ENCODE assay signal across 25 cellular contexts in genomic region chr14:36174767-36175424, GRCh38. TPM values are rescaled to one million over a fixed set of nuclear protein-coding genes. Genes with fewer than 3 reads are reported as not detected.
DNase-seq lines count a peak whose midpoint lies in the region; ATAC-seq, FAIRE-seq and TF ChIP-seq lines count a peak whose summit lies in the region.
"Had no signal": no experiment of that assay in that cellular context is flagged by ENCODE, and none has a peak within 500 bp of the region (broad histone marks: within the 10 kb centered on the region; RNA-seq: fewer than 3 reads in every experiment).

No MANE protein-coding gene starts in this region.

- in situ Hi-C loops in HepG2 (cut with HindIII; ENCODE audit: extremely low pct_ligation_motif_present, low pct_unique_long_range_greater_than_20kb) = no loop called here

- TF ChIP-seq EP300 in HepG2 (IDR thresholded peaks at IDR 0.05; ENCODE audit: low read depth in 2 of 2, low read length in 2 of 2) (no peak), HepG2 (CRISPR knock-in tag; IDR thresholded peaks at IDR 0.05; ENCODE audit: borderline replicate concordance) (no peak)

- FAIRE-seq in HepG2 (lab: Jason Lieb, UNC) = no peak
- FAIRE-seq: A204.1, D721Med, GM12878, H54 had no signal

- H3K79me2 ChIP-seq in HepG2 (ENCODE audit: insufficient read depth, low read length) (no peaks in the 10 kb centered on the region), Karpas-422 (ENCODE audit: low read length) (no peaks in the 10 kb centered on the region)

- intact Hi-C loops in HepG2 (cut with micrococcal nuclease; ENCODE audit: unreplicated experiment) = no loop called here
- intact Hi-C loops in right lobe of liver (cut with DNase I) = no loop called here
- intact Hi-C loops in thyroid gland (cut with DNase I) = no loop called here
- intact Hi-C loops in posterior vena cava (cut with DNase I) = no loop called here

- H3K36me3 ChIP-seq in HepG2 (replicated peaks in 1 of 2; ENCODE audit: control insufficient read depth in 1 of 2, insufficient read depth in 2 of 2, low read length in 2 of 2) (no peaks in the 10 kb centered on the region), right lobe of liver (no peaks in the 10 kb centered on the region), SK-N-MC (ENCODE audit: insufficient read depth, low read length) (peaks cover 8% of the 10 kb centered on the region; the same call in 1 of the 2 replicates), thyroid gland (no peaks in the 10 kb centered on the region), Karpas-422 (ENCODE audit: insufficient read depth, low read length) (no peaks in the 10 kb centered on the region)
- H3K36me3 ChIP-seq: BE2C; BLaER1 treated with 17β-estradiol and CSF1 and Interleukin-3, amounts not matched to agents 10 nM and 100 nM; HAP-1 had no signal

- H3K27me3 ChIP-seq in HepG2 (ENCODE audit: control insufficient read depth in 1 of 2, insufficient read depth in 2 of 2, low read length in 2 of 2) = peaks cover 0 to 10% of the 10 kb centered on the region in 2 experiments; a peak in 3 of 5 replicates
- no peaks in the 10 kb centered on the region for H3K27me3 ChIP-seq in right lobe of liver
- no peaks in the 10 kb centered on the region for H3K27me3 ChIP-seq in thyroid gland
- no peaks in the 10 kb centered on the region for H3K27me3 ChIP-seq in Karpas-422 (ENCODE audit: low read length)
- H3K27me3 ChIP-seq: BLaER1 treated with 17β-estradiol and CSF1 and Interleukin-3, amounts not matched to agents 10 nM and 100 nM had no signal

- POLR2A ChIA-PET in HepG2 (lab: Yijun Ruan, JAX) = no interaction called here

- 2% methylated on average over 5 of the region's 5 CpGs for WGBS in HepG2 (ENCODE audit: low lambda C conversion rate)
- WGBS in right lobe of liver (ENCODE audit: insufficient coverage, low coverage, low lambda C conversion rate, missing lambda C conversion rate) = 37% methylated on average over 5 of the region's 5 CpGs
- 19 to 32% methylated on average over 5 of the region's 5 CpGs for WGBS in thyroid gland, 2 donors

- no peak for TF ChIP-seq CTCF in HepG2 (CRISPR knock-in tag; IDR thresholded peaks at IDR 0.05)
- TF ChIP-seq CTCF in right lobe of liver (IDR thresholded peaks at IDR 0.05) = no peak
- no peak for TF ChIP-seq CTCF in thyroid gland (IDR thresholded peaks at IDR 0.05)

- no peaks in the 10 kb centered on the region for H3K4me1 ChIP-seq in HepG2 (ENCODE audit: insufficient read depth, low read length)
- no peaks in the 10 kb centered on the region for H3K4me1 ChIP-seq in right lobe of liver
- peaks cover 14 to 24% of the 10 kb centered on the region in 2 donors for H3K4me1 ChIP-seq in thyroid gland
- peaks cover 7% of the 10 kb centered on the region; the same call in 1 of the 2 replicates for H3K4me1 ChIP-seq in Karpas-422 (ENCODE audit: low read length)
- H3K4me1 ChIP-seq: BE2C; BLaER1 treated with 17β-estradiol and CSF1 and Interleukin-3, amounts not matched to agents 10 nM and 100 nM had no signal

- no peak overlapping the region for H3K4me2 ChIP-seq in HepG2 (ENCODE audit: low read depth, low read length)
- H3K4me2 ChIP-seq in Karpas-422 (ENCODE audit: low read depth, low read length, poor library complexity, severe bottlenecking) = no peak overlapping the region
- H3K4me2 ChIP-seq: BLaER1 treated with 17β-estradiol and CSF1 and Interleukin-3, amounts not matched to agents 10 nM and 100 nM had no signal

- H2AFZ ChIP-seq in HepG2 (ENCODE audit: low read length) (no peak overlapping the region), Karpas-422 (ENCODE audit: low read length) (no peak overlapping the region)

- H3K9me2 ChIP-seq in Karpas-422 (replicated peaks; ENCODE audit: insufficient read depth, low read length) = no peaks in the 10 kb centered on the region

- H3K4me3 ChIP-seq in HepG2 (replicated peaks in 1 of 3; ENCODE audit: insufficient read depth in 1 of 3, low read depth in 2 of 3, low read length in 3 of 3) (no peak overlapping the region), right lobe of liver (no peak overlapping the region), SK-N-MC (peak overlapping the region; percentile 68), thyroid gland (replicated peaks in 1 of 3) (peak overlapping the region; percentile 23 to 73 (median 38)), Karpas-422 (ENCODE audit: low read length) (no peak overlapping the region)
- H3K4me3 ChIP-seq: BLaER1 treated with 17β-estradiol and CSF1 and Interleukin-3, amounts not matched to agents 10 nM and 100 nM; GM12878; HAP-1 had no signal

- no peak for TF ChIP-seq POLR2A in HepG2 (IDR thresholded peaks at IDR 0.05; ENCODE audit: insufficient read depth in 1 of 2, low read depth in 2 of 2, low read length in 2 of 2)
- TF ChIP-seq POLR2A in right lobe of liver (IDR thresholded peaks at IDR 0.05) = no peak
- TF ChIP-seq POLR2A in thyroid gland (IDR thresholded peaks at IDR 0.05) = peak in 1 of 2 donors; percentile 62

- ATAC-seq in HepG2 = no peak
- no peak for ATAC-seq in right lobe of liver
- ATAC-seq: GM12878 had no signal

- H3K9ac ChIP-seq in HepG2 (ENCODE audit: insufficient read depth, low read depth, low read length) (no peak overlapping the region), SK-N-MC (ENCODE audit: insufficient read length) (no peak overlapping the region), Karpas-422 (ENCODE audit: low read length) (no peak overlapping the region)
- H3K9ac ChIP-seq: BLaER1 treated with 17β-estradiol and CSF1 and Interleukin-3, amounts not matched to agents 10 nM and 100 nM had no signal

- no peaks in the 10 kb centered on the region for H4K20me1 ChIP-seq in HepG2 (ENCODE audit: insufficient read depth, low read length)
- H4K20me1 ChIP-seq in Karpas-422 (ENCODE audit: insufficient read depth, low read depth, low read length) = no peaks in the 10 kb centered on the region
- H4K20me1 ChIP-seq: BLaER1 treated with 17β-estradiol and CSF1 and Interleukin-3, amounts not matched to agents 10 nM and 100 nM had no signal

- CTCF ChIA-PET in HepG2 (lab: Yijun Ruan, JAX; ENCODE audit: low intra/inter-chr PET ratio, low total read pairs) = no interaction called here

- BruUV-seq in HepG2 (replicated peaks; lab: Mats Ljungman, UMichigan) = no TSS peak

- TF ChIP-seq RAD21 in HepG2 (CRISPR knock-in tag; IDR thresholded peaks at IDR 0.05) = no peak

- no peak for DNase-seq in HepG2 (ENCODE audit: low spot score)
- DNase-seq in right lobe of liver = no peak
- DNase-seq in SK-N-MC (ENCODE audit: low read depth, low spot score) = no peak
- DNase-seq in thyroid gland = peak; percentile 46 to 53
- no peak for DNase-seq in posterior vena cava (ENCODE audit: low spot score)
- no peak for DNase-seq in Karpas-422
- DNase-seq: AML-193; BE2C; CD4-positive, alpha-beta T cell; CD8-positive, alpha-beta memory T cell; DMS 273 treated with DMSO at 0.1 percent for 48 hours; DMS79; EL; GDM1; GOT3; HFFc6 had no signal

- no peak overlapping the region for H3K27ac ChIP-seq in HepG2 (ENCODE audit: extremely low read length, insufficient read depth, low read length)
- no peak overlapping the region for H3K27ac ChIP-seq in right lobe of liver
- peak overlapping the region; percentile 96 for H3K27ac ChIP-seq in SK-N-MC
- peak overlapping the region; percentile 84 to 92 (median 88) for H3K27ac ChIP-seq in thyroid gland
- no peak overlapping the region for H3K27ac ChIP-seq in Karpas-422 (ENCODE audit: low read length)
- H3K27ac ChIP-seq: 22Rv1; BLaER1 treated with 17β-estradiol and CSF1 and Interleukin-3, amounts not matched to agents 10 nM and 100 nM had no signal

- H3K9me3 ChIP-seq in HepG2 (ENCODE audit: low read length) (no peaks in the 10 kb centered on the region), right lobe of liver (no peaks in the 10 kb centered on the region), SK-N-MC (ENCODE audit: low read depth, low read length) (no peaks in the 10 kb centered on the region), thyroid gland (no peaks in the 10 kb centered on the region), Karpas-422 (ENCODE audit: low read length) (no peaks in the 10 kb centered on the region)
- H3K9me3 ChIP-seq: BE2C; BLaER1 treated with 17β-estradiol and CSF1 and Interleukin-3, amounts not matched to agents 10 nM and 100 nM; HAP-1 had no signal

TF ChIP-seq in HepG2, 621 proteins besides CTCF, POLR2A, EP300 and RAD21:
- TF ChIP-seq MYNN (CRISPR knock-in tag; IDR thresholded peaks at IDR 0.05; ENCODE audit: low read depth) (no peak), RFX1 (IDR thresholded peaks at IDR 0.05) (peak; percentile 13; the same call in 1 of the 2 replicates)

RNA-seq across cellular contexts. Expression of gene PTCSC3, which starts 1.6 kb away (rescaled TPM):
- total RNA-seq in HepG2 (2016; rRNA removed; fragmentation: Illumina TruSeq; extraction: Trizol) (not detected in 2 replicates), right lobe of liver (not detected), thyroid gland (10 to 100 TPM; 20.6 to 42.0 (median 29.3) TPM), posterior vena cava (not detected)
- total RNA-seq in HepG2 (2016; cell fraction: cytosol; rRNA removed; fragmentation: Illumina TruSeq; extraction: Trizol; ENCODE audit: low read depth) = not detected in 2 replicates
- total RNA-seq in HepG2 (2016; cell fraction: insoluble cytoplasmic fraction; rRNA removed; fragmentation: Illumina TruSeq; extraction: Trizol) = not detected in 2 replicates
- total RNA-seq in HepG2 (2016; cell fraction: membrane; rRNA removed; fragmentation: Illumina TruSeq; extraction: Trizol) = not detected in 2 replicates
- not detected in 2 replicates for total RNA-seq in HepG2 (2016; cell fraction: nucleus; rRNA removed; fragmentation: Illumina TruSeq; extraction: Trizol)
- not detected in 2 replicates for polyA plus RNA-seq in HepG2 (2011; rRNA removed)
- not detected in 2 replicates for polyA plus RNA-seq in HepG2 (2011; cell fraction: cytosol; rRNA removed)
- not detected in 2 replicates for polyA plus RNA-seq in HepG2 (2011; cell fraction: nucleus; rRNA removed)
- polyA plus RNA-seq in HepG2 (2012) = not detected in 2 replicates
- polyA plus RNA-seq in HepG2 (2016; cell fraction: cytosol; fragmentation: Illumina TruSeq; extraction: Trizol; ENCODE audit: low read depth) = not detected in 2 replicates
- polyA plus RNA-seq in HepG2 (2016; cell fraction: insoluble cytoplasmic fraction; fragmentation: Illumina TruSeq; extraction: Trizol; ENCODE audit: low read depth) = not detected in 2 replicates
- polyA plus RNA-seq in HepG2 (2016; cell fraction: membrane; fragmentation: Illumina TruSeq; extraction: Trizol; ENCODE audit: low read depth) = not detected in 2 replicates
- not detected in 2 replicates for polyA plus RNA-seq in HepG2 (2016; cell fraction: nucleus; fragmentation: Illumina TruSeq; extraction: Trizol; ENCODE audit: insufficient read depth, low read depth)
- not detected in 2 replicates for polyA minus RNA-seq in HepG2 (2011; rRNA and poly(A)+ RNA removed; ENCODE audit: low replicate concordance)
- polyA minus RNA-seq in HepG2 (2011; cell fraction: cytosol; rRNA and poly(A)+ RNA removed) = not detected in 2 replicates
- not detected in 2 replicates for polyA minus RNA-seq in HepG2 (2011; cell fraction: nucleus; rRNA and poly(A)+ RNA removed)
- not detected in 2 replicates for total RNA-seq in Karpas-422 (2014; rRNA removed; shearing (Covaris generic); ENCODE audit: low replicate concordance)
- total RNA-seq: CD4-positive, alpha-beta T cell; CD8-positive, alpha-beta memory T cell; GM12878; HFFc6 had no signal
- polyA plus RNA-seq: AG04450; CD14-positive monocyte; CD8-positive, alpha-beta memory T cell; GM12878 had no signal

Comparison
In these comparisons a context has a peak if more than half of its experiments do, and no peak if none do; other contexts are left out.
1. DNase-seq: peak in thyroid gland (2 of 2); none in HepG2 (single experiment), right lobe of liver (0 of 3), SK-N-MC (single experiment), posterior vena cava (single experiment) and Karpas-422 (single experiment).
2. H3K27ac ChIP-seq: peak in SK-N-MC (single experiment) and thyroid gland (3 of 3); none in HepG2 (single experiment), right lobe of liver (0 of 3) and Karpas-422 (single experiment).
3. H3K4me3 ChIP-seq: peak in SK-N-MC (single experiment) and thyroid gland (3 of 3); none in HepG2 (0 of 3), right lobe of liver (0 of 3) and Karpas-422 (single experiment).
4. RNA of gene PTCSC3, which starts 1.6 kb away (total RNA-seq): 20.6 to 42.0 TPM in thyroid gland; not detected in HepG2, not detected in right lobe of liver, not detected in posterior vena cava and not detected in Karpas-422; every median in the first group is over 10 times any median in the second.